In genomic region chr2:201149064-201149820, GRCh38 we compare ENCODE assay signal across 10 cellular contexts. TPM values are rescaled to one million over a fixed set of nuclear protein-coding genes. Genes with fewer than 3 reads are reported as not detected.
DNase-seq lines count a peak whose midpoint lies in the region; ATAC-seq, FAIRE-seq and TF ChIP-seq lines count a peak whose summit lies in the region.
"Had no signal": no experiment of that assay in that cellular context is flagged by ENCODE, and none has a peak within 500 bp of the region (broad histone marks: within the 10 kb centered on the region; RNA-seq: fewer than 3 reads in every experiment).

No MANE protein-coding gene starts in this region.

- in situ Hi-C loops in HepG2 (cut with HindIII; ENCODE audit: extremely low pct_ligation_motif_present, low pct_unique_long_range_greater_than_20kb), result no loop called here

- peak overlapping the region; percentile 16 for H3K27ac Mint-ChIP-seq in activated CD8-positive, alpha-beta memory T cell treated with anti-CD3 and anti-CD28 coated beads, Interleukin-2, amount 10 ng/mL, durations not matched to agents 7 days and 5 days

- no peaks in the 10 kb centered on the region for H3K27me3 Mint-ChIP-seq in activated CD8-positive, alpha-beta memory T cell treated with anti-CD3 and anti-CD28 coated beads, Interleukin-2, amount 10 ng/mL, durations not matched to agents 7 days and 5 days

- POLR2A ChIA-PET in HepG2 (lab: Yijun Ruan, JAX), result interaction anchor here (0.8 to 5.7 kb wide), 4 partner anchors 9 to 33 kb away, joined by 3 to 75 read pairs (median 8); partner anchors contain the start of genes CASP10 and CFLAR

- peaks cover 36% of the 10 kb centered on the region for H3K4me1 Mint-ChIP-seq in activated CD8-positive, alpha-beta memory T cell treated with anti-CD3 and anti-CD28 coated beads, Interleukin-2, amount 10 ng/mL, durations not matched to agents 7 days and 5 days

- H3K9me3 ChIP-seq in HepG2 (ENCODE audit: low read length) (no peaks in the 10 kb centered on the region), tibial nerve (no peaks in the 10 kb centered on the region)

- CTCF ChIA-PET in activated CD8-positive, alpha-beta memory T cell treated with anti-CD3 and anti-CD28 coated beads, Interleukin-2, amount 10 ng/mL, durations not matched to agents 7 days and 5 days (lab: Charles Lee), result interaction anchor here (0.9 to 1.3 kb wide), 5 partner anchors 9 to 248 kb away, joined by 3 to 4 read pairs (median 3); no protein-coding TSS in a partner anchor
- CTCF ChIA-PET in HepG2 (lab: Yijun Ruan, JAX; ENCODE audit: low intra/inter-chr PET ratio, low total read pairs), result no interaction called here

- no peaks in the 10 kb centered on the region for H4K20me1 ChIP-seq in HepG2 (ENCODE audit: insufficient read depth, low read length)

- FAIRE-seq in bronchial epithelial cell (lab: Jason Lieb, UNC), result peak; percentile 60
- FAIRE-seq in HepG2 (lab: Jason Lieb, UNC), result peak; percentile 78

- H3K4me3 Mint-ChIP-seq in activated CD8-positive, alpha-beta memory T cell treated with anti-CD3 and anti-CD28 coated beads, Interleukin-2, amount 10 ng/mL, durations not matched to agents 7 days and 5 days, result no peak overlapping the region

- peaks cover 63% of the 10 kb centered on the region for H3K36me3 Mint-ChIP-seq in activated CD8-positive, alpha-beta memory T cell treated with anti-CD3 and anti-CD28 coated beads, Interleukin-2, amount 10 ng/mL, durations not matched to agents 7 days and 5 days

- peak; percentile 57 to 86; a peak in 2 of 4 replicates for TF ChIP-seq EP300 in HepG2 (IDR thresholded peaks at IDR 0.05; ENCODE audit: low read depth in 2 of 2, low read length in 2 of 2)
- TF ChIP-seq EP300 in HepG2 (CRISPR knock-in tag; IDR thresholded peaks at IDR 0.05; ENCODE audit: borderline replicate concordance), result peak; percentile 75
- TF ChIP-seq EP300 in tibial nerve (IDR thresholded peaks at IDR 0.05), result peak in 1 of 2 donors; percentile 54

- ATAC-seq in activated CD8-positive, alpha-beta memory T cell treated with anti-CD3 and anti-CD28 coated beads, Interleukin-2, amount 10 ng/mL, durations not matched to agents 7 days and 5 days, result no peak
- ATAC-seq in HepG2 (peak; percentile 88), HG03097 (IDR thresholded peaks at IDR 0.05; ENCODE audit: low FRiP score, unreplicated experiment) (no peak), HG03571 (IDR thresholded peaks at IDR 0.05; ENCODE audit: unreplicated experiment) (no peak)

- TF ChIP-seq POLR2A in HepG2 (IDR thresholded peaks at IDR 0.05; ENCODE audit: insufficient read depth in 1 of 2, low read depth in 2 of 2, low read length in 2 of 2) (no peak), tibial nerve (IDR thresholded peaks at IDR 0.05) (no peak)

- BruUV-seq in HepG2 (replicated peaks; lab: Mats Ljungman, UMichigan), result no TSS peak

- peak overlapping the region; percentile 59 for H3K9ac ChIP-seq in HepG2 (ENCODE audit: insufficient read depth, low read depth, low read length)

- H3K4me2 ChIP-seq in HepG2 (ENCODE audit: low read depth, low read length), result peak overlapping the region; percentile 49

- H3K36me3 ChIP-seq in bronchial epithelial cell (ENCODE audit: control insufficient read depth, insufficient read depth, low read length) (peaks cover 17% of the 10 kb centered on the region), HepG2 (replicated peaks in 1 of 2; ENCODE audit: control insufficient read depth in 1 of 2, insufficient read depth in 2 of 2, low read length in 2 of 2) (peaks cover 2 to 24% of the 10 kb centered on the region in 2 experiments; a peak in 4 of 5 replicates), tibial nerve (peaks cover 3 to 85% (median 6%) of the 10 kb centered on the region in 3 donors)

- no peak for DNase-seq in activated CD8-positive, alpha-beta memory T cell treated with anti-CD3 and anti-CD28 coated beads, Interleukin-2, amount 10 ng/mL, durations not matched to agents 7 days and 5 days
- no peak for DNase-seq in activated CD8-positive, alpha-beta memory T cell treated with anti-CD3 and anti-CD28 coated beads, Interleukin-2, amount 50 U/mL, for 48 hours
- DNase-seq in bronchial epithelial cell (ENCODE audit: low read depth), result peak; percentile 96
- peak; percentile 97 for DNase-seq in HepG2 (ENCODE audit: low spot score)
- DNase-seq in tibial nerve (ENCODE audit: low spot score in 2 of 2), result no peak
- no peak for DNase-seq in 8988T
- DNase-seq: stimulated activated CD4-positive, alpha-beta T cell treated with anti-CD3 and anti-CD28 coated beads, Interleukin-15, amount 100 ng/mL, for 24 hours had no signal

- H3K27ac ChIP-seq in HepG2 (ENCODE audit: extremely low read length, insufficient read depth, low read length), result peak overlapping the region; percentile 91
- H3K27ac ChIP-seq in tibial nerve, result peak overlapping the region in 3 of 4 donors; percentile 39 to 68 (median 58)
- H3K27ac ChIP-seq: C4-2B had no signal

- H3K79me2 ChIP-seq in HepG2 (ENCODE audit: insufficient read depth, low read length), result peaks cover 3% of the 10 kb centered on the region

- TF ChIP-seq RAD21 in HepG2 (CRISPR knock-in tag; IDR thresholded peaks at IDR 0.05), result no peak

- WGBS in HepG2 (ENCODE audit: low lambda C conversion rate), result 37% methylated on average over 2 of the region's 2 CpGs
- WGBS in tibial nerve, 2 donors, result 86 to 94% methylated on average over 2 of the region's 2 CpGs

- H3K9me3 Mint-ChIP-seq in activated CD8-positive, alpha-beta memory T cell treated with anti-CD3 and anti-CD28 coated beads, Interleukin-2, amount 10 ng/mL, durations not matched to agents 7 days and 5 days (ENCODE audit: low read depth), result peaks cover 2% of the 10 kb centered on the region

- no peak for TF ChIP-seq CTCF in bronchial epithelial cell (IDR thresholded peaks at IDR 0.05; ENCODE audit: insufficient read depth, low read length, severe bottlenecking)
- no peak for TF ChIP-seq CTCF in HepG2 (CRISPR knock-in tag; IDR thresholded peaks at IDR 0.05)
- TF ChIP-seq CTCF in tibial nerve (IDR thresholded peaks at IDR 0.05), result no peak

- intact Hi-C loops in HepG2 (cut with micrococcal nuclease; ENCODE audit: unreplicated experiment), result loop anchor here (1.0 kb wide), 1 partner anchor 9 kb away; no protein-coding TSS in a partner anchor

- no peak overlapping the region for H3K4me3 ChIP-seq in bronchial epithelial cell (ENCODE audit: low read depth, low read length)
- peak overlapping the region in 1 of 3 experiments; percentile 5; a peak in 2 of 6 replicates for H3K4me3 ChIP-seq in HepG2 (replicated peaks in 1 of 3; ENCODE audit: insufficient read depth in 1 of 3, low read depth in 2 of 3, low read length in 3 of 3)
- H3K4me3 ChIP-seq in tibial nerve, result no peak overlapping the region

- H3K4me1 ChIP-seq in HepG2 (ENCODE audit: insufficient read depth, low read length) (peaks cover 48% of the 10 kb centered on the region), tibial nerve (peaks cover 0 to 46% (median 20%) of the 10 kb centered on the region in 4 donors)

- H3K27me3 ChIP-seq in bronchial epithelial cell (ENCODE audit: control insufficient read depth, insufficient read depth, low read length) (no peaks in the 10 kb centered on the region), HepG2 (ENCODE audit: control insufficient read depth in 1 of 2, insufficient read depth in 2 of 2, low read length in 2 of 2) (no peaks in the 10 kb centered on the region), tibial nerve (no peaks in the 10 kb centered on the region)

- H2AFZ ChIP-seq in HepG2 (ENCODE audit: low read length), result no peak overlapping the region

RNA-seq across cellular contexts. Expression of gene CFLAR, which starts 33.3 kb away (rescaled TPM):
- total RNA-seq in activated CD8-positive, alpha-beta memory T cell treated with anti-CD3 and anti-CD28 coated beads, Interleukin-2, amount 10 ng/mL, durations not matched to agents 7 days and 5 days, result 100 to 1,000 TPM; 193 to 242 TPM
- total RNA-seq in bronchial epithelial cell, result 77.1 and 100 TPM in 2 replicates
- 92.1 and 109 TPM in 2 replicates for total RNA-seq in HepG2 (2016; rRNA removed; fragmentation: Illumina TruSeq; extraction: Trizol)
- 30.7 and 32.1 TPM in 2 replicates for total RNA-seq in HepG2 (2016; cell fraction: cytosol; rRNA removed; fragmentation: Illumina TruSeq; extraction: Trizol; ENCODE audit: low read depth)
- total RNA-seq in HepG2 (2016; cell fraction: insoluble cytoplasmic fraction; rRNA removed; fragmentation: Illumina TruSeq; extraction: Trizol), result 93.7 and 102 TPM in 2 replicates
- total RNA-seq in HepG2 (2016; cell fraction: membrane; rRNA removed; fragmentation: Illumina TruSeq; extraction: Trizol), result 40.1 and 45.4 TPM in 2 replicates
- total RNA-seq in HepG2 (2016; cell fraction: nucleus; rRNA removed; fragmentation: Illumina TruSeq; extraction: Trizol), result 117 and 122 TPM in 2 replicates
- 37.3 and 43.8 TPM in 2 replicates for polyA plus RNA-seq in HepG2 (2011; rRNA removed)
- 20.7 and 26.9 TPM in 2 replicates for polyA plus RNA-seq in HepG2 (2011; cell fraction: cytosol; rRNA removed)
- 67.5 and 77.8 TPM in 2 replicates for polyA plus RNA-seq in HepG2 (2011; cell fraction: nucleus; rRNA removed)
- 46.4 and 55.2 TPM in 2 replicates for polyA plus RNA-seq in HepG2 (2012)
- 12.3 and 18.6 TPM in 2 replicates for polyA plus RNA-seq in HepG2 (2016; cell fraction: cytosol; fragmentation: Illumina TruSeq; extraction: Trizol; ENCODE audit: low read depth)
- 85.8 and 89.0 TPM in 2 replicates for polyA plus RNA-seq in HepG2 (2016; cell fraction: insoluble cytoplasmic fraction; fragmentation: Illumina TruSeq; extraction: Trizol; ENCODE audit: low read depth)
- polyA plus RNA-seq in HepG2 (2016; cell fraction: membrane; fragmentation: Illumina TruSeq; extraction: Trizol; ENCODE audit: low read depth), result 27.6 and 32.5 TPM in 2 replicates
- 97.6 and 113 TPM in 2 replicates for polyA plus RNA-seq in HepG2 (2016; cell fraction: nucleus; fragmentation: Illumina TruSeq; extraction: Trizol; ENCODE audit: insufficient read depth, low read depth)
- polyA minus RNA-seq in HepG2 (2011; rRNA and poly(A)+ RNA removed; ENCODE audit: low replicate concordance), result 26.0 and 106 TPM in 2 replicates
- 21.5 and 23.9 TPM in 2 replicates for polyA minus RNA-seq in HepG2 (2011; cell fraction: cytosol; rRNA and poly(A)+ RNA removed)
- 213 and 290 TPM in 2 replicates for polyA minus RNA-seq in HepG2 (2011; cell fraction: nucleus; rRNA and poly(A)+ RNA removed)
- total RNA-seq in tibial nerve, result 100 to 1,000 TPM; 158 to 284 (median 220) TPM

RNA-seq across cellular contexts. Expression of gene CASP10, which starts 33.7 kb away (rescaled TPM):
- total RNA-seq in activated CD8-positive, alpha-beta memory T cell treated with anti-CD3 and anti-CD28 coated beads, Interleukin-2, amount 10 ng/mL, durations not matched to agents 7 days and 5 days, result 10 to 100 TPM; 26.6 to 37.4 TPM
- total RNA-seq in bronchial epithelial cell, result 2.6 and 5.1 TPM in 2 replicates
- total RNA-seq in HepG2 (2016; rRNA removed; fragmentation: Illumina TruSeq; extraction: Trizol), result 22.2 and 31.1 TPM in 2 replicates
- total RNA-seq in HepG2 (2016; cell fraction: cytosol; rRNA removed; fragmentation: Illumina TruSeq; extraction: Trizol; ENCODE audit: low read depth), result 1.6 and 2.2 TPM in 2 replicates
- total RNA-seq in HepG2 (2016; cell fraction: insoluble cytoplasmic fraction; rRNA removed; fragmentation: Illumina TruSeq; extraction: Trizol), result 22.9 and 30.3 TPM in 2 replicates
- total RNA-seq in HepG2 (2016; cell fraction: membrane; rRNA removed; fragmentation: Illumina TruSeq; extraction: Trizol), result 6.6 and 8.3 TPM in 2 replicates
- total RNA-seq in HepG2 (2016; cell fraction: nucleus; rRNA removed; fragmentation: Illumina TruSeq; extraction: Trizol), result 26.9 and 27.1 TPM in 2 replicates
- 23.8 and 25.1 TPM in 2 replicates for polyA plus RNA-seq in HepG2 (2011; rRNA removed)
- polyA plus RNA-seq in HepG2 (2011; cell fraction: cytosol; rRNA removed), result 12.7 and 16.6 TPM in 2 replicates
- 24.5 and 34.7 TPM in 2 replicates for polyA plus RNA-seq in HepG2 (2011; cell fraction: nucleus; rRNA removed)
- 11.2 and 17.0 TPM in 2 replicates for polyA plus RNA-seq in HepG2 (2012)
- polyA plus RNA-seq in HepG2 (2016; cell fraction: cytosol; fragmentation: Illumina TruSeq; extraction: Trizol; ENCODE audit: low read depth), result 0.84 and 1.2 TPM in 2 replicates
- polyA plus RNA-seq in HepG2 (2016; cell fraction: insoluble cytoplasmic fraction; fragmentation: Illumina TruSeq; extraction: Trizol; ENCODE audit: low read depth), result 14.4 and 15.3 TPM in 2 replicates
- 1.9 and 2.2 TPM in 2 replicates for polyA plus RNA-seq in HepG2 (2016; cell fraction: membrane; fragmentation: Illumina TruSeq; extraction: Trizol; ENCODE audit: low read depth)
- 20.1 and 22.5 TPM in 2 replicates for polyA plus RNA-seq in HepG2 (2016; cell fraction: nucleus; fragmentation: Illumina TruSeq; extraction: Trizol; ENCODE audit: insufficient read depth, low read depth)
- polyA minus RNA-seq in HepG2 (2011; rRNA and poly(A)+ RNA removed; ENCODE audit: low replicate concordance), result 7.9 and 31.1 TPM in 2 replicates
- 14.6 and 20.1 TPM in 2 replicates for polyA minus RNA-seq in HepG2 (2011; cell fraction: cytosol; rRNA and poly(A)+ RNA removed)
- 47.4 and 79.1 TPM in 2 replicates for polyA minus RNA-seq in HepG2 (2011; cell fraction: nucleus; rRNA and poly(A)+ RNA removed)
- 10 to 100 TPM in 2 of 4 donors, 1 to 10 TPM in 2; 6.1 to 21.4 (median 11.2) TPM for total RNA-seq in tibial nerve

Comparison
In these comparisons a context has a peak if more than half of its experiments do, and no peak if none do; other contexts are left out.
1. DNase-seq: peak in bronchial epithelial cell (single experiment) and HepG2 (single experiment); none in activated CD8-positive, alpha-beta memory T cell treated with anti-CD3 and anti-CD28 coated beads, Interleukin-2, amount 10 ng/mL, durations not matched to agents 7 days and 5 days (single experiment), activated CD8-positive, alpha-beta memory T cell treated with anti-CD3 and anti-CD28 coated beads, Interleukin-2, amount 50 U/mL, for 48 hours (single experiment), tibial nerve (0 of 2) and 8988T (single experiment).